In genomic region chr11:19365743-19366410, GRCh38 we compare ENCODE assay signal across 15 cellular contexts.
DNase-seq lines count a peak whose midpoint lies in the region; ATAC-seq and TF ChIP-seq lines count a peak whose summit lies in the region.
"Had no signal": no experiment of that assay in that cellular context is flagged by ENCODE, and none has a peak within 500 bp of the region (broad histone marks: within the 10 kb centered on the region; RNA-seq: fewer than 3 reads in every experiment).

No MANE protein-coding gene starts in this region.

- TF ChIP-seq POLR2A in esophagus squamous epithelium (IDR thresholded peaks at IDR 0.05) (no peak), suprapubic skin (IDR thresholded peaks at IDR 0.05) (no peak)

- H3K9me3 ChIP-seq in esophagus squamous epithelium, result no peaks in the 10 kb centered on the region
- H3K9me3 ChIP-seq in suprapubic skin, result no peaks in the 10 kb centered on the region
- H3K9me3 ChIP-seq: right lobe of liver had no signal

- intact Hi-C loops in esophagus squamous epithelium (cut with DNase I), result no loop called here

- TF ChIP-seq EP300 in suprapubic skin (IDR thresholded peaks at IDR 0.05), result no peak

- H3K27me3 ChIP-seq in esophagus squamous epithelium (peaks cover 0 to 12% (median 0%) of the 10 kb centered on the region in 4 donors), suprapubic skin (no peaks in the 10 kb centered on the region)
- H3K27me3 ChIP-seq: right lobe of liver had no signal

- ATAC-seq in GM18511 (IDR thresholded peaks at IDR 0.05; ENCODE audit: unreplicated experiment) (peak; percentile 56), HG03442 (IDR thresholded peaks at IDR 0.05; ENCODE audit: unreplicated experiment) (peak; percentile 45), GM21528 (IDR thresholded peaks at IDR 0.05; ENCODE audit: low FRiP score, unreplicated experiment) (no peak)
- ATAC-seq: natural killer cell had no signal

- H3K4me3 ChIP-seq in esophagus squamous epithelium, result no peak overlapping the region
- no peak overlapping the region for H3K4me3 ChIP-seq in suprapubic skin
- H3K4me3 ChIP-seq: right lobe of liver had no signal

- peaks cover 0 to 47% (median 11%) of the 10 kb centered on the region in 3 donors for H3K4me1 ChIP-seq in esophagus squamous epithelium
- H3K4me1 ChIP-seq in suprapubic skin, result peaks cover 32% of the 10 kb centered on the region

- H3K36me3 ChIP-seq in esophagus squamous epithelium (no peaks in the 10 kb centered on the region), suprapubic skin (no peaks in the 10 kb centered on the region)
- H3K36me3 ChIP-seq: right lobe of liver had no signal

- WGBS in esophagus squamous epithelium, 2 donors, result 38 to 40% methylated on average over 1 of the region's 1 CpG
- 86% methylated on average over 1 of the region's 1 CpG for WGBS in suprapubic skin

- peak overlapping the region; percentile 6 to 79 (median 44) for H3K27ac ChIP-seq in esophagus squamous epithelium
- H3K27ac ChIP-seq in suprapubic skin, result peak overlapping the region; percentile 57
- H3K27ac ChIP-seq: right lobe of liver had no signal

- TF ChIP-seq CTCF in esophagus squamous epithelium (IDR thresholded peaks at IDR 0.05) (no peak), suprapubic skin (IDR thresholded peaks at IDR 0.05) (no peak)

- DNase-seq in esophagus squamous epithelium (lab: John Stamatoyannopoulos, UW) (no peak), suprapubic skin (ENCODE audit: low spot score in 2 of 2) (no peak), NCI-H69 (lab: John Stamatoyannopoulos, UW) (no peak), hippocampal formation (lab: John Stamatoyannopoulos, UW) (no peak)
- DNase-seq: activated CD4-positive, alpha-beta memory T cell treated with anti-CD3 and anti-CD28 coated beads, Interleukin-2, amount 10 ng/mL, durations not matched to agents 7 days and 5 days; CD4-positive, alpha-beta memory T cell; effector CD8-positive, alpha-beta T cell; natural killer cell; right lobe of liver; SHP77; stimulated activated CD4-positive, alpha-beta T cell treated with anti-CD3 and anti-CD28 coated beads, Interleukin-4, amount 100 ng/mL, for 4 hours; stimulated activated naive CD4-positive, alpha-beta T cell had no signal
